ENCODE assay signal across 26 cellular contexts in genomic region chr14:100152091-100152490, GRCh38. TPM values are rescaled to one million over a fixed set of nuclear protein-coding genes. Genes with fewer than 3 reads are reported as not detected.
"Had no signal": no experiment of that assay in that cellular context is flagged by ENCODE, and none has a peak within 500 bp of the region (broad histone marks: within the 10 kb centered on the region; RNA-seq: fewer than 3 reads in every experiment).

No MANE protein-coding gene starts in this region.

- DNase-seq: kidney; left colon; left ventricle myocardium inferior; mesendoderm; naive B cell; natural killer cell; nephron progenitor cell; nucleus accumbens; retina; stimulated activated CD4-positive, alpha-beta T cell treated with anti-CD3 and anti-CD28 coated beads, Interleukin-12 subunit alpha, Interleukin-12 subunit beta, amount 100 ng/mL, for 4 hours; stimulated activated CD4-positive, alpha-beta T cell treated with anti-CD3 and anti-CD28 coated beads, Interleukin-15, amount 100 ng/mL, for 24 hours; stimulated activated CD4-positive, alpha-beta T cell treated with anti-CD3 and anti-CD28 coated beads, Interleukin-2, amount 100 ng/mL, for 24 hours; stimulated activated CD4-positive, alpha-beta T cell treated with anti-CD3 and anti-CD28 coated beads, Interleukin-4, amount 100 ng/mL, for 1 hour; stimulated activated naive CD4-positive, alpha-beta T cell treated with Interleukin-2 at 50 U/mL for 16 hours; stimulated activated naive CD8-positive, alpha-beta T cell treated with anti-CD3 and anti-CD28 coated beads, Interleukin-15, amount 100 ng/mL, for 72 hours; uterus had no signal

- H3K4me1 ChIP-seq: left ventricle myocardium inferior, uterus had no signal

- H3K27ac ChIP-seq: hepatocyte, left ventricle myocardium inferior, pancreas, prostate gland, tibial nerve, uterus had no signal

- ATAC-seq: left colon; natural killer cell; pancreas; right cardiac atrium; sciatic nerve; stimulated activated naive CD8-positive, alpha-beta T cell treated with anti-CD3 and anti-CD28 coated beads, Interleukin-15, amount 100 ng/mL, for 72 hours had no signal

- H3K36me3 Mint-ChIP-seq: natural killer cell, type B pancreatic cell had no signal

- FAIRE-seq: kidney, pancreas had no signal

- H2AFZ ChIP-seq: hepatocyte had no signal

- H3K27ac Mint-ChIP-seq: mesothelial cell of epicardium, natural killer cell, nephron progenitor cell had no signal

- H3K4me3 ChIP-seq: hepatocyte, left ventricle myocardium inferior, lung, pancreas, prostate gland, skin epidermis, tibial nerve, uterus had no signal

- H3K4me3 Mint-ChIP-seq: mesothelial cell of epicardium; nephron progenitor cell; stimulated activated naive CD8-positive, alpha-beta T cell treated with anti-CD3 and anti-CD28 coated beads, Interleukin-15, amount 100 ng/mL, for 72 hours; type B pancreatic cell had no signal

- H3K79me2 ChIP-seq: hepatocyte had no signal

- H3K27me3 Mint-ChIP-seq: naive B cell had no signal

- H3K27me3 ChIP-seq: hepatocyte, pancreas, uterus had no signal

- H3K36me3 ChIP-seq: left ventricle myocardium inferior, pancreas, prostate gland, tibial nerve, uterus had no signal

- H3K4me2 ChIP-seq: hepatocyte had no signal

- H3K9me3 ChIP-seq: pancreas, prostate gland, uterus had no signal

RNA-seq across cellular contexts. Expression of gene DEGS2, which starts 7.4 kb away (rescaled TPM):
- total RNA-seq: left ventricle myocardium inferior had no signal
